33 cellular contexts compared by ENCODE assay signal in the genomic region with DNA sequence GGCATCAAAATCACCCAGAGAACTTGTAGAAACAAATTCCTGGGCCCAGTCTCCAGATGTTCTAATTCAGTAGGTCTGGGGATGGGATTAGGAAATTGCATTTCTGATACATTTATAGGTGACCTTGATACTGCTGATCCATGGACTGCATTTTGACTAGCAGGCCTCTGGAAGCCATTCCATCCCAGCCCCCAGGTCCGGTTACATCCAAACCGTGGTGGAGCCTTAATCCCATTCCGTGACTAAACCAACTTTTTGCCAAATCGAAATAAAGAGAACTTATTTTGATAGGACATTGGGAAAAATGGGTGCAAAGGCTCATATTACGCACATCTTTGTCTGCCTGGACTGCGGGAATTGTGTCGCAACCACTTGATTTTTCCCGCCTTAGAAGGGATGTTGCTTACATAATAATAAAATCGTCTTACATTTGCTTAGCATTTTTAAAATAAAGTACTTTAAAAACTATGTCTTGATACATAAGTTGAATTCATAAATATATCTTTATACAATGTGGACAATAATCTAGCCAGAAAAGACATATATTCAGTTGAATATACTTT. TPM values are rescaled to one million over a fixed set of nuclear protein-coding genes. Genes with fewer than 3 reads are reported as not detected.
"Had no signal": no experiment of that assay in that cellular context is flagged by ENCODE, and none has a peak within 500 bp of the region (broad histone marks: within the 10 kb centered on the region; RNA-seq: fewer than 3 reads in every experiment).

No MANE protein-coding gene starts in this region.

- H3K27ac ChIP-seq: brain microvascular endothelial cell, coronary artery, dorsolateral prefrontal cortex, esophagus muscularis mucosa, foreskin keratinocyte, gastrocnemius medialis had no signal

- H3K27ac Mint-ChIP-seq: activated CD4-positive, alpha-beta memory T cell treated with anti-CD3 and anti-CD28 coated beads, Interleukin-2, amount 10 ng/mL, durations not matched to agents 7 days and 5 days; activated CD4-positive, alpha-beta T cell treated with anti-CD3 and anti-CD28 coated beads, Interleukin-2, amount 10 ng/mL, durations not matched to agents 7 days and 5 days; activated naive CD8-positive, alpha-beta T cell; activated T-helper 17 cell treated with anti-CD3 and anti-CD28 coated beads, Interleukin-2, amount 50 U/mL, for 72 hours; dendritic cell treated with granulocyte-macrophage colony-stimulating factor and Interleukin-4, amounts not matched to agents 40 ng/mL and 50 ng/mL, for 4 days; effector memory CD8-positive, alpha-beta T cell; T-helper 17 cell; T-helper 2 cell treated with Interferon-gamma antibody and Interleukin-4, amounts not matched to agents 5 μg/mL and 100 μg/mL, for 36 hours had no signal

- H3K4me1 ChIP-seq: foreskin keratinocyte, gastrocnemius medialis had no signal

- H3K36me3 Mint-ChIP-seq: activated naive CD8-positive, alpha-beta T cell had no signal

- DNase-seq: activated CD4-positive, alpha-beta memory T cell treated with anti-CD3 and anti-CD28 coated beads, Interleukin-2, amount 10 ng/mL, durations not matched to agents 7 days and 5 days; activated CD4-positive, alpha-beta T cell treated with anti-CD3 and anti-CD28 coated beads for 1 hour; activated CD4-positive, alpha-beta T cell treated with anti-CD3 and anti-CD28 coated beads for 4 hours; activated CD4-positive, alpha-beta T cell treated with anti-CD3 and anti-CD28 coated beads, Interleukin-2, amount 10 ng/mL, durations not matched to agents 7 days and 5 days; activated CD4-positive, alpha-beta T cell treated with anti-CD3 and anti-CD28 coated beads, Interleukin-2, amount 50 U/mL, for 4 hours; activated CD8-positive, alpha-beta memory T cell treated with anti-CD3 and anti-CD28 coated beads for 24 hours; activated effector memory CD4-positive, alpha-beta T cell treated with Interleukin-2 at 50 U/mL for 16 hours; activated gamma-delta T cell treated with Interleukin-2 at 50 U/mL for 16 hours; activated naive CD4-positive, alpha-beta T cell treated with anti-CD3 and anti-CD28 coated beads, Interleukin-2, amount 50 U/mL, for 16 hours; activated naive CD4-positive, alpha-beta T cell treated with Interleukin-2 at 50 U/mL for 16 hours; activated T-cell treated with anti-CD3 and anti-CD28 coated beads, Interleukin-2, amount 50 U/mL, for 4 hours; amniotic stem cell; anterior cingulate cortex; brain microvascular endothelial cell; dorsolateral prefrontal cortex; effector CD4-positive, alpha-beta T cell; effector memory CD8-positive, alpha-beta T cell; erythroblast; foreskin keratinocyte; gastrocnemius medialis; T-helper 1 cell; T-helper 17 cell; T1000 had no signal

- H3K4me3 ChIP-seq: coronary artery, dorsolateral prefrontal cortex, esophagus muscularis mucosa, gastrocnemius medialis had no signal

- ATAC-seq: activated T-cell treated with anti-CD3 and anti-CD28 coated beads, Interleukin-2, amount 50 U/mL, for 4 hours; activated T-helper 17 cell treated with anti-CD3 and anti-CD28 coated beads, Interleukin-2, amount 50 U/mL, for 72 hours; effector memory CD8-positive, alpha-beta T cell; foreskin keratinocyte; gastrocnemius medialis; T-helper 17 cell had no signal

- H3K9me3 Mint-ChIP-seq: activated CD4-positive, alpha-beta memory T cell treated with anti-CD3 and anti-CD28 coated beads, Interleukin-2, amount 10 ng/mL, durations not matched to agents 7 days and 5 days; activated CD4-positive, alpha-beta T cell treated with anti-CD3 and anti-CD28 coated beads, Interleukin-2, amount 10 ng/mL, durations not matched to agents 7 days and 5 days; activated T-cell treated with anti-CD3 and anti-CD28 coated beads, Interleukin-2, amount 50 U/mL, for 4 hours; activated T-helper 17 cell treated with anti-CD3 and anti-CD28 coated beads, Interleukin-2, amount 50 U/mL, for 72 hours; central memory CD8-positive, alpha-beta T cell; dendritic cell treated with granulocyte-macrophage colony-stimulating factor and Interleukin-4, amounts not matched to agents 40 ng/mL and 50 ng/mL, for 4 days; effector memory CD8-positive, alpha-beta T cell; T-helper 2 cell treated with Interferon-gamma antibody and Interleukin-4, amounts not matched to agents 5 μg/mL and 100 μg/mL, for 36 hours had no signal

- H3K36me3 ChIP-seq: brain microvascular endothelial cell, esophagus muscularis mucosa, gastrocnemius medialis had no signal

- H3K4me3 Mint-ChIP-seq: activated CD4-positive, alpha-beta memory T cell treated with anti-CD3 and anti-CD28 coated beads, Interleukin-2, amount 10 ng/mL, durations not matched to agents 7 days and 5 days; activated CD4-positive, alpha-beta T cell treated with anti-CD3 and anti-CD28 coated beads, Interleukin-2, amount 10 ng/mL, durations not matched to agents 7 days and 5 days; activated naive CD8-positive, alpha-beta T cell; activated T-cell treated with anti-CD3 and anti-CD28 coated beads, Interleukin-2, amount 50 U/mL, for 4 hours; activated T-helper 17 cell treated with anti-CD3 and anti-CD28 coated beads, Interleukin-2, amount 50 U/mL, for 72 hours; central memory CD8-positive, alpha-beta T cell; dendritic cell treated with granulocyte-macrophage colony-stimulating factor and Interleukin-4, amounts not matched to agents 40 ng/mL and 50 ng/mL, for 4 days; effector memory CD8-positive, alpha-beta T cell; T-helper 17 cell; T-helper 2 cell treated with Interferon-gamma antibody and Interleukin-4, amounts not matched to agents 5 μg/mL and 100 μg/mL, for 36 hours had no signal

- H3K9me3 ChIP-seq: esophagus muscularis mucosa, gastrocnemius medialis had no signal

- H3K4me1 Mint-ChIP-seq: activated CD4-positive, alpha-beta memory T cell treated with anti-CD3 and anti-CD28 coated beads, Interleukin-2, amount 10 ng/mL, durations not matched to agents 7 days and 5 days; activated T-helper 17 cell treated with anti-CD3 and anti-CD28 coated beads, Interleukin-2, amount 50 U/mL, for 72 hours; central memory CD8-positive, alpha-beta T cell; T-helper 17 cell had no signal

- FAIRE-seq: astrocyte, bronchial epithelial cell had no signal

RNA-seq across cellular contexts. Expression of gene KCNA5, which starts 5.8 kb away (rescaled TPM):
- total RNA-seq: activated CD4-positive, alpha-beta memory T cell treated with anti-CD3 and anti-CD28 coated beads, Interleukin-2, amount 10 ng/mL, durations not matched to agents 7 days and 5 days; activated CD4-positive, alpha-beta T cell treated with anti-CD3 and anti-CD28 coated beads, Interleukin-2, amount 10 ng/mL, durations not matched to agents 7 days and 5 days; activated T-cell treated with anti-CD3 and anti-CD28 coated beads, Interleukin-2, amount 50 U/mL, for 4 hours; activated T-helper 17 cell treated with anti-CD3 and anti-CD28 coated beads, Interleukin-2, amount 50 U/mL, for 72 hours; astrocyte; bronchial epithelial cell; foreskin keratinocyte; glomerular endothelial cell; T-helper 17 cell had no signal
- polyA plus RNA-seq: foreskin keratinocyte had no signal
